Comparison of ENCODE assay signal across 2 cellular contexts in the genomic region with DNA sequence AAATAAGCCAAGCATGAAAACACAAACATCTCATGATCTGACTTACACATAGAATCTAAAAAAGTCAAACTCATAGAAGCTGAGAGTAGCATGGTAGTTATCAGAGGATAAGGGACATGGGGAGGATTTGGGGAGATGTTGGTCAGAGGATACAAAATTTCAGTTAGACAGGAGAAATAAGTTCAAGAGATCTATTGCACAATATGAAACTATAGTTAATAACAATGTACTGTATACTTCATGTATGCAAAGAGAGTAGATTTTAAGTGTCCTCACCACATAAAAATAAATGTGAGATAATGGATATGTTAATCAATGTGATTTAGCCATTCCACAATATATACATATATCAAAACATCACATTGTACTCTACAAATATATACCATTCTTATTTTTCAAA.
TF ChIP-seq lines count a peak whose summit lies in the region.

No MANE protein-coding gene starts in this region.

TF ChIP-seq in IMR-90, 13 proteins besides CTCF, POLR2A, EP300 and RAD21:
- TF ChIP-seq, protein P1, sequence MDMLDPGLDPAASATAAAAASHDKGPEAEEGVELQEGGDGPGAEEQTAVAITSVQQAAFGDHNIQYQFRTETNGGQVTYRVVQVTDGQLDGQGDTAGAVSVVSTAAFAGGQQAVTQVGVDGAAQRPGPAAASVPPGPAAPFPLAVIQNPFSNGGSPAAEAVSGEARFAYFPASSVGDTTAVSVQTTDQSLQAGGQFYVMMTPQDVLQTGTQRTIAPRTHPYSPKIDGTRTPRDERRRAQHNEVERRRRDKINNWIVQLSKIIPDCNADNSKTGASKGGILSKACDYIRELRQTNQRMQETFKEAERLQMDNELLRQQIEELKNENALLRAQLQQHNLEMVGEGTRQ (IDR thresholded peaks at IDR 0.05; ENCODE audit: low read depth, low read length), result no peak
- TF ChIP-seq CEBPB (IDR thresholded peaks at IDR 0.05; ENCODE audit: low read depth, low read length), result peak; percentile 68

TF ChIP-seq in K562, 482 proteins besides CTCF, POLR2A, EP300 and RAD21:
- TF ChIP-seq DNMT1 (IDR thresholded peaks at IDR 0.05), result no peak
- no peak for TF ChIP-seq CEBPG (CRISPR knock-in tag; IDR thresholded peaks at IDR 0.05)
- peak in 1 of 2 experiments; percentile 59; a peak in 1 of 4 replicates for TF ChIP-seq CEBPG (tag; conservative IDR thresholded peaks at IDR 0.05 in 1 of 2, IDR thresholded peaks at IDR 0.05 in 1 of 2)
- TF ChIP-seq CEBPB (tag; IDR thresholded peaks at IDR 0.05), result 0 out of 2 replicates have a peak, but pooled peaks have one; percentile 46
